Comparison of ENCODE assay signal across 32 cellular contexts in the genomic region with DNA sequence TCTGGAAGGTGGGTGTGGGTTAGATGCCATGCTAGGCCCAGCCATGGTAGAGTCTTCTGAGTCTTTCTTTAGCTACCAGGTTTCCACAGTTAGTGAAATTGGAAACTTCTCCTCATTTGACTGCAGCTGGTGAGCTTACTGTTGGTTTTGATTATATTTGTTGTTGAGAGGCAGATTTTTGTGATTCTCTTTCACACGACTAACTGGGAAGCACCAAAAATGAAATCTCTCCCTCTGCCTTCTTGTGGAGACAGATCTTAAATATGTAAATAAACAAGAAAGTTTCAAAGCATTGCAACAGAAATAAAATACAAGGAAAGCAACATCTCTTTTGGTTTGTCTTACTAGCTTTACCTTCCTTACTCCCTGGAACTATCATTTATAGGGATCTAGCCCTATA.
DNase-seq lines count a peak whose midpoint lies in the region; ATAC-seq, FAIRE-seq and TF ChIP-seq lines count a peak whose summit lies in the region.
"Had no signal": no experiment of that assay in that cellular context is flagged by ENCODE, and none has a peak within 500 bp of the region (broad histone marks: within the 10 kb centered on the region; RNA-seq: fewer than 3 reads in every experiment).

No MANE protein-coding gene starts in this region.

- H3K27me3 ChIP-seq in BLaER1 (no peaks in the 10 kb centered on the region), K562 (ENCODE audit: control insufficient read depth in 2 of 2, insufficient read depth in 2 of 2, low read length in 2 of 2) (no peaks in the 10 kb centered on the region), spleen (replicated peaks in 1 of 7) (no peaks in the 10 kb centered on the region)
- H3K27me3 ChIP-seq: ascending aorta, foreskin keratinocyte, heart left ventricle had no signal

- no peak for TF ChIP-seq RAD21 in K562 (CRISPR knock-in tag; conservative IDR thresholded peaks at IDR 0.05 in 1 of 2, IDR thresholded peaks at IDR 0.05 in 1 of 2)

- TF ChIP-seq EP300 in K562 (IDR thresholded peaks at IDR 0.05; ENCODE audit: low read length) = no peak

- no peak overlapping the region for H3K27ac ChIP-seq in BLaER1
- no peak overlapping the region; the same call in 2 of the 3 replicates for H3K27ac ChIP-seq in K562 (ENCODE audit: extremely low read depth, low read depth, low read length)
- peak overlapping the region in 1 of 8 donors; percentile 59 for H3K27ac ChIP-seq in spleen
- H3K27ac ChIP-seq: ascending aorta, C4-2B, foreskin keratinocyte, WERI-Rb-1 had no signal

- POLR2A ChIA-PET in K562 (lab: Yijun Ruan, JAX) = interaction anchor here (0.7 to 1.1 kb wide), 2 partner anchors 90 to 121 kb away, joined by 4 read pairs; no protein-coding TSS in a partner anchor

- H3K9me3 ChIP-seq in BLaER1 = no peaks in the 10 kb centered on the region
- H3K9me3 ChIP-seq in K562 (replicated peaks; ENCODE audit: control insufficient read depth, insufficient read depth, low read depth, low read length) = no peaks in the 10 kb centered on the region
- no peaks in the 10 kb centered on the region for H3K9me3 ChIP-seq in spleen
- H3K9me3 ChIP-seq: ascending aorta, Caco-2, heart left ventricle, mucosa of descending colon had no signal

- no peak for ATAC-seq in K562
- ATAC-seq: foreskin keratinocyte; heart left ventricle; mucosa of descending colon; Panc1; stimulated activated memory B cell treated with anti-CD40 and anti-IgM and Interleukin-4, amounts not matched to agents 10 μg/mL and 1 μg/mL and 100 μg/mL, for 72 hours had no signal

- WGBS in K562 (ENCODE audit: insufficient coverage, low coverage, missing lambda C conversion rate) = 50% methylated on average over 1 of the region's 1 CpG
- 57 to 81% (median 74%) methylated on average over 1 of the region's 1 CpG for WGBS in spleen, 5 donors

- H3K4me1 ChIP-seq in BLaER1 = peaks cover 27% of the 10 kb centered on the region
- peaks cover 7 to 35% of the 10 kb centered on the region in 2 experiments; a peak in 4 of 5 replicates for H3K4me1 ChIP-seq in K562 (replicated peaks in 1 of 2; ENCODE audit: control insufficient read depth in 2 of 2, insufficient read depth in 2 of 2, low read length in 2 of 2)
- peaks cover 13 to 40% (median 25%) of the 10 kb centered on the region in 6 donors for H3K4me1 ChIP-seq in spleen
- H3K4me1 ChIP-seq: Caco-2 had no signal

- no peak for TF ChIP-seq CTCF in K562 (IDR thresholded peaks at IDR 0.05 in 2 of 3, conservative IDR thresholded peaks at IDR 0.05 in 1 of 3; ENCODE audit: insufficient read depth in 2 of 3, low read depth in 1 of 3, low read length in 3 of 3)
- no peak for TF ChIP-seq CTCF in spleen (IDR thresholded peaks at IDR 0.05 in 8 of 11, conservative IDR thresholded peaks at IDR 0.05 in 3 of 11)

- no peak overlapping the region for H3K4me3 ChIP-seq in BLaER1
- no peak overlapping the region for H3K4me3 ChIP-seq in K562
- H3K4me3 ChIP-seq in spleen = no peak overlapping the region
- H3K4me3 ChIP-seq: ascending aorta, HAP-1, heart left ventricle, lung, mucosa of descending colon had no signal

- H3K79me2 ChIP-seq in K562 (ENCODE audit: control insufficient read depth, insufficient read depth, low read length) = no peaks in the 10 kb centered on the region

- H2AFZ ChIP-seq in K562 (ENCODE audit: low read depth, low read length) = peak overlapping the region; percentile 97; the same call in 1 of the 2 replicates

- H3K9me1 ChIP-seq in K562 (ENCODE audit: control insufficient read depth, insufficient read depth, low read length) = no peaks in the 10 kb centered on the region

- no peak overlapping the region for H3K9ac ChIP-seq in BLaER1
- no peak overlapping the region for H3K9ac ChIP-seq in K562 (ENCODE audit: insufficient read depth in 1 of 2, low read depth in 2 of 2, low read length in 2 of 2)

- intact Hi-C loops in K562 (cut with micrococcal nuclease) (no loop called here), spleen (cut with DNase I; ENCODE audit: low total_unique reads) (no loop called here)

- TF ChIP-seq POLR2A in K562 (conservative IDR thresholded peaks at IDR 0.05) (no peak), GM12891 (IDR thresholded peaks at IDR 0.05; ENCODE audit: low read depth, low read length) (no peak), spleen (IDR thresholded peaks at IDR 0.05) (no peak)

- in situ Hi-C loops in K562 (cut with MboI) = no loop called here

- H3K36me3 ChIP-seq in BLaER1 (no peaks in the 10 kb centered on the region), K562 (ENCODE audit: control insufficient read depth, insufficient read depth, low read length) (no peaks in the 10 kb centered on the region), spleen (no peaks in the 10 kb centered on the region)
- H3K36me3 ChIP-seq: ascending aorta, HAP-1, heart left ventricle, WERI-Rb-1 had no signal

- H3K4me2 ChIP-seq in BLaER1 = peak overlapping the region; percentile 79
- H3K4me2 ChIP-seq in K562 (ENCODE audit: insufficient read depth, low read length) = no peak overlapping the region

- CTCF ChIA-PET in K562 (lab: Yijun Ruan, JAX; ENCODE audit: low intra/inter-chr PET ratio) = no interaction called here

- no peak for FAIRE-seq in K562 (lab: Jason Lieb, UNC)
- FAIRE-seq in GM12891 (lab: Jason Lieb, UNC) = no peak
- FAIRE-seq: colon, G401.6 had no signal

- DNase-seq in NCI-H2107 (lab: John Stamatoyannopoulos, UW) = peak; percentile 1
- no peak for DNase-seq in K562 (ENCODE audit: extremely low read depth in 1 of 4, low spot score in 3 of 4)
- DNase-seq in iris pigment epithelial cell (ENCODE audit: low read depth) = peak; percentile 21
- DNase-seq in COR-L47 (lab: John Stamatoyannopoulos, UW) = no peak
- no peak for DNase-seq in GM12891 (ENCODE audit: insufficient read length, low spot score)
- no peak for DNase-seq in spleen
- DNase-seq in iPS-NIHi7 (ENCODE audit: extremely low spot score) = no peak
- DNase-seq: activated CD4-positive, alpha-beta T cell treated with anti-CD3 and anti-CD28 coated beads for 4 hours; activated CD8-positive, alpha-beta memory T cell treated with anti-CD3 and anti-CD28 coated beads for 24 hours; activated effector memory CD4-positive, alpha-beta T cell treated with anti-CD3 and anti-CD28 coated beads, Interleukin-2, amount 50 U/mL, for 16 hours; activated naive CD8-positive, alpha-beta T cell treated with anti-CD3 and anti-CD28 coated beads, Interleukin-2, amount 10 ng/mL, durations not matched to agents 7 days and 5 days; Caco-2; DMS79; effector memory CD4-positive, alpha-beta T cell; foreskin keratinocyte; heart left ventricle; mucosa of descending colon; NCI-H1417; NCI-H510A treated with DMSO at 0.1 percent for 48 hours; SHP77 treated with DMSO at 0.1 percent for 48 hours; SW 1271; T1000; WERI-Rb-1 had no signal

- no TSS peak for BruUV-seq in K562 (replicated peaks; lab: Mats Ljungman, UMichigan)

- H4K20me1 ChIP-seq in BLaER1 (no peaks in the 10 kb centered on the region), K562 (replicated peaks; ENCODE audit: control insufficient read depth, insufficient read depth, low read length) (no peaks in the 10 kb centered on the region)

TF ChIP-seq in K562, 482 proteins besides CTCF, POLR2A, EP300 and RAD21:
- TF ChIP-seq C11orf30 (IDR thresholded peaks at IDR 0.05; ENCODE audit: low read depth) (no peak), CEBPG (CRISPR knock-in tag; IDR thresholded peaks at IDR 0.05) (no peak), CEBPG (tag; conservative IDR thresholded peaks at IDR 0.05 in 1 of 2, IDR thresholded peaks at IDR 0.05 in 1 of 2) (peak in 1 of 2 experiments; percentile 52; a peak in 1 of 4 replicates), GTF2E2 (tag; IDR thresholded peaks at IDR 0.05) (no peak)
- TF ChIP-seq, protein P1, sequence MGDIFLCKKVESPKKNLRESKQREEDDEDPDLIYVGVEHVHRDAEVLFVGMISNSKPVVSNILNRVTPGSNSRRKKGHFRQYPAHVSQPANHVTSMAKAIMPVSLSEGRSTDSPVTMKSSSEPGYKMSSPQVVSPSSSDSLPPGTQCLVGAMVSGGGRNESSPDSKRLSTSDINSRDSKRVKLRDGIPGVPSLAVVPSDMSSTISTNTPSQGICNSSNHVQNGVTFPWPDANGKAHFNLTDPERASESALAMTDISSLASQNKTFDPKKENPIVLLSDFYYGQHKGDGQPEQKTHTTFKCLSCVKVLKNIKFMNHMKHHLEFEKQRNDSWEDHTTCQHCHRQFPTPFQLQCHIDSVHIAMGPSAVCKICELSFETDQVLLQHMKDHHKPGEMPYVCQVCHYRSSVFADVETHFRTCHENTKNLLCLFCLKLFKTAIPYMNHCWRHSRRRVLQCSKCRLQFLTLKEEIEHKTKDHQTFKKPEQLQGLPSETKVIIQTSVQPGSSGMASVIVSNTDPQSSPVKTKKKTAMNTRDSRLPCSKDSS (IDR thresholded peaks at IDR 0.05; ENCODE audit: low read depth, partially characterized antibody) = no peak

TF ChIP-seq in GM12891, 5 proteins besides CTCF, POLR2A, EP300 and RAD21:
- TF ChIP-seq POU2F2 (IDR thresholded peaks at IDR 0.05; ENCODE audit: low read depth, low read length) (no peak), TAF1 (IDR thresholded peaks at IDR 0.05; ENCODE audit: low read depth, low read length) (no peak), PAX5 (IDR thresholded peaks at IDR 0.05; ENCODE audit: insufficient read depth, low read length, severe bottlenecking) (no peak), SPI1 (IDR thresholded peaks at IDR 0.05; ENCODE audit: low read depth, low read length) (no peak), POLR2AphosphoS5 (IDR thresholded peaks at IDR 0.05; ENCODE audit: low read depth, low read length) (no peak)

Comparison
In these comparisons a context has a peak if more than half of its experiments do, and no peak if none do; other contexts are left out.
1. DNase-seq: peak in NCI-H2107 (single experiment) and iris pigment epithelial cell (single experiment); none in K562 (0 of 4), COR-L47 (single experiment), GM12891 (single experiment), spleen (single experiment) and iPS-NIHi7 (single experiment).